2 cellular contexts compared by ENCODE assay signal in the genomic region with DNA sequence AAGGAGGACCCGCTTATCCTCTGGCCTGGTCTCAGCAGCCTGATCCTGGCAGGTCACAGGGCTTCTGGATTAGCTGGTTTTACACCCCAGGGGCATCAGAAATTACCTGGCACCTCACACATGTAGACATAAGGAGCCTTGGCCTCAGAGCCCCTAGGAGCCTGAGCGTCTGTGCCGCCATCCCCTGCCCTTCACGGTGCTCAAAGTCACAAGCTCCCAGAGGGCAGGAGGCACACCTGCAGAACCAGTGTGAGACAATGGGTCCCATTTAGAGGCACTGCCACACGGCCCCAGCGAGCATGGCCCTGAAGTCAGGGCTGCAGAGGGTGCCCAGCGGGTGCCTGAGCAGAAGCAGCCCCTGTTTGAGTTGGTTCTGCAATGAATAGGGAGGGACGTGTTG.
TF ChIP-seq lines count a peak whose summit lies in the region.

No MANE protein-coding gene starts in this region.

TF ChIP-seq in WTC11, 78 proteins besides CTCF, POLR2A, EP300 and RAD21 (continues in another document):
- TF ChIP-seq FOXK1 (CRISPR knock-in tag; IDR thresholded peaks at IDR 0.05) (no peak), ZNF671 (CRISPR knock-in tag; IDR thresholded peaks at IDR 0.05) (no peak), ESRRA (CRISPR knock-in tag; IDR thresholded peaks at IDR 0.05; ENCODE audit: borderline replicate concordance) (no peak), SMAD3 (CRISPR knock-in tag; IDR thresholded peaks at IDR 0.05; ENCODE audit: borderline replicate concordance) (no peak), FOXP1 (CRISPR knock-in tag; IDR thresholded peaks at IDR 0.05; ENCODE audit: borderline replicate concordance) (no peak), JAZF1 (CRISPR knock-in tag; IDR thresholded peaks at IDR 0.05) (no peak), SOX15 (CRISPR knock-in tag; IDR thresholded peaks at IDR 0.05) (no peak), ZBTB21 (CRISPR knock-in tag; IDR thresholded peaks at IDR 0.05; ENCODE audit: borderline replicate concordance) (no peak), TEAD1 (CRISPR knock-in tag; IDR thresholded peaks at IDR 0.05) (no peak), NR3C1 (CRISPR knock-in tag; conservative IDR thresholded peaks at IDR 0.05; ENCODE audit: low read depth) (no peak), MYBL2 (CRISPR knock-in tag; IDR thresholded peaks at IDR 0.05) (no peak), ZNF121 (CRISPR knock-in tag; IDR thresholded peaks at IDR 0.05) (no peak)
- TF ChIP-seq, protein P1, sequence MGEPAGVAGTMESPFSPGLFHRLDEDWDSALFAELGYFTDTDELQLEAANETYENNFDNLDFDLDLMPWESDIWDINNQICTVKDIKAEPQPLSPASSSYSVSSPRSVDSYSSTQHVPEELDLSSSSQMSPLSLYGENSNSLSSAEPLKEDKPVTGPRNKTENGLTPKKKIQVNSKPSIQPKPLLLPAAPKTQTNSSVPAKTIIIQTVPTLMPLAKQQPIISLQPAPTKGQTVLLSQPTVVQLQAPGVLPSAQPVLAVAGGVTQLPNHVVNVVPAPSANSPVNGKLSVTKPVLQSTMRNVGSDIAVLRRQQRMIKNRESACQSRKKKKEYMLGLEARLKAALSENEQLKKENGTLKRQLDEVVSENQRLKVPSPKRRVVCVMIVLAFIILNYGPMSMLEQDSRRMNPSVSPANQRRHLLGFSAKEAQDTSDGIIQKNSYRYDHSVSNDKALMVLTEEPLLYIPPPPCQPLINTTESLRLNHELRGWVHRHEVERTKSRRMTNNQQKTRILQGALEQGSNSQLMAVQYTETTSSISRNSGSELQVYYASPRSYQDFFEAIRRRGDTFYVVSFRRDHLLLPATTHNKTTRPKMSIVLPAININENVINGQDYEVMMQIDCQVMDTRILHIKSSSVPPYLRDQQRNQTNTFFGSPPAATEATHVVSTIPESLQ (CRISPR knock-in tag; IDR thresholded peaks at IDR 0.05): no peak
- TF ChIP-seq, protein P2, sequence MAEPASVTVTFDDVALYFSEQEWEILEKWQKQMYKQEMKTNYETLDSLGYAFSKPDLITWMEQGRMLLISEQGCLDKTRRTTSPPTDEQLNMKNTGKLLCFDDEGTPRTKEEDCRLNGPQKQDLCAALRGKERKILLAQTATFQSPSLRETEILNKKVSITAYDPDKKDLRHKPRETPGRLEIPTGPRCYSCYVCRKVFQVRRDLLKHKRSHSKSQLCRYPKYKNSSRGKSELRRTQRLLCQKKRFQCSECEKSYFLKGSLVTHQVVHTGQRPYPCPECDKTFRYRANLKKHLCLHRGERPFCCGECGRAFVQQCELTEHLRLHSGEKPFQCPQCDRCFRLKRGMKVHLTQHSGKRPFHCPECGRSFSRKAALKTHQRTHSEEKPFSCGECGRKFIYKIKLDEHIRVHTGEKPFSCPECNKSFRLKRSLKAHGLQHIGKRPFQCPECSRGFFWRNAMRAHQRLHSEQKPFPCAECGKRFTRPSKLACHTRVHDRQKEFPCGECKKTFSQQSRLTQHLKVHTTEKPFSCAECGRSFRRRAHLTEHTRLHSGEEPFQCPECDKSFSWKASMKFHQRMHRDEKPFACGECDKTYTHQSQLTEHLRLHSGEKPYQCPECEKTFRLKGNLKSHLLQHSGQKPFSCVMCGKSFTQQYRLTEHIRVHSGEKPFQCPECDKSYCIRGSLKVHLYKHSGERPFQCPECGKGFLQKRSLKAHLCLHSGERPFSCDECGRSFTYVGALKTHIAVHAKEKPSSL (CRISPR knock-in tag; conservative IDR thresholded peaks at IDR 0.05): no peak
- TF ChIP-seq, protein P3, sequence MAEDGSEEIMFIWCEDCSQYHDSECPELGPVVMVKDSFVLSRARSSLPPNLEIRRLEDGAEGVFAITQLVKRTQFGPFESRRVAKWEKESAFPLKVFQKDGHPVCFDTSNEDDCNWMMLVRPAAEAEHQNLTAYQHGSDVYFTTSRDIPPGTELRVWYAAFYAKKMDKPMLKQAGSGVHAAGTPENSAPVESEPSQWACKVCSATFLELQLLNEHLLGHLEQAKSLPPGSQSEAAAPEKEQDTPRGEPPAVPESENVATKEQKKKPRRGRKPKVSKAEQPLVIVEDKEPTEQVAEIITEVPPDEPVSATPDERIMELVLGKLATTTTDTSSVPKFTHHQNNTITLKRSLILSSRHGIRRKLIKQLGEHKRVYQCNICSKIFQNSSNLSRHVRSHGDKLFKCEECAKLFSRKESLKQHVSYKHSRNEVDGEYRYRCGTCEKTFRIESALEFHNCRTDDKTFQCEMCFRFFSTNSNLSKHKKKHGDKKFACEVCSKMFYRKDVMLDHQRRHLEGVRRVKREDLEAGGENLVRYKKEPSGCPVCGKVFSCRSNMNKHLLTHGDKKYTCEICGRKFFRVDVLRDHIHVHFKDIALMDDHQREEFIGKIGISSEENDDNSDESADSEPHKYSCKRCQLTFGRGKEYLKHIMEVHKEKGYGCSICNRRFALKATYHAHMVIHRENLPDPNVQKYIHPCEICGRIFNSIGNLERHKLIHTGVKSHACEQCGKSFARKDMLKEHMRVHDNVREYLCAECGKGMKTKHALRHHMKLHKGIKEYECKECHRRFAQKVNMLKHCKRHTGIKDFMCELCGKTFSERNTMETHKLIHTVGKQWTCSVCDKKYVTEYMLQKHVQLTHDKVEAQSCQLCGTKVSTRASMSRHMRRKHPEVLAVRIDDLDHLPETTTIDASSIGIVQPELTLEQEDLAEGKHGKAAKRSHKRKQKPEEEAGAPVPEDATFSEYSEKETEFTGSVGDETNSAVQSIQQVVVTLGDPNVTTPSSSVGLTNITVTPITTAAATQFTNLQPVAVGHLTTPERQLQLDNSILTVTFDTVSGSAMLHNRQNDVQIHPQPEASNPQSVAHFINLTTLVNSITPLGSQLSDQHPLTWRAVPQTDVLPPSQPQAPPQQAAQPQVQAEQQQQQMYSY (CRISPR knock-in tag; IDR thresholded peaks at IDR 0.05): no peak
- TF ChIP-seq, protein P4, sequence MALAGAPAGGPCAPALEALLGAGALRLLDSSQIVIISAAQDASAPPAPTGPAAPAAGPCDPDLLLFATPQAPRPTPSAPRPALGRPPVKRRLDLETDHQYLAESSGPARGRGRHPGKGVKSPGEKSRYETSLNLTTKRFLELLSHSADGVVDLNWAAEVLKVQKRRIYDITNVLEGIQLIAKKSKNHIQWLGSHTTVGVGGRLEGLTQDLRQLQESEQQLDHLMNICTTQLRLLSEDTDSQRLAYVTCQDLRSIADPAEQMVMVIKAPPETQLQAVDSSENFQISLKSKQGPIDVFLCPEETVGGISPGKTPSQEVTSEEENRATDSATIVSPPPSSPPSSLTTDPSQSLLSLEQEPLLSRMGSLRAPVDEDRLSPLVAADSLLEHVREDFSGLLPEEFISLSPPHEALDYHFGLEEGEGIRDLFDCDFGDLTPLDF (CRISPR knock-in tag; IDR thresholded peaks at IDR 0.05): no peak
- TF ChIP-seq, protein P5, sequence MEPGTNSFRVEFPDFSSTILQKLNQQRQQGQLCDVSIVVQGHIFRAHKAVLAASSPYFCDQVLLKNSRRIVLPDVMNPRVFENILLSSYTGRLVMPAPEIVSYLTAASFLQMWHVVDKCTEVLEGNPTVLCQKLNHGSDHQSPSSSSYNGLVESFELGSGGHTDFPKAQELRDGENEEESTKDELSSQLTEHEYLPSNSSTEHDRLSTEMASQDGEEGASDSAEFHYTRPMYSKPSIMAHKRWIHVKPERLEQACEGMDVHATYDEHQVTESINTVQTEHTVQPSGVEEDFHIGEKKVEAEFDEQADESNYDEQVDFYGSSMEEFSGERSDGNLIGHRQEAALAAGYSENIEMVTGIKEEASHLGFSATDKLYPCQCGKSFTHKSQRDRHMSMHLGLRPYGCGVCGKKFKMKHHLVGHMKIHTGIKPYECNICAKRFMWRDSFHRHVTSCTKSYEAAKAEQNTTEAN (CRISPR knock-in tag; IDR thresholded peaks at IDR 0.05): no peak

TF ChIP-seq in H1, 55 proteins besides CTCF, POLR2A, EP300 and RAD21:
- TF ChIP-seq, protein P6, sequence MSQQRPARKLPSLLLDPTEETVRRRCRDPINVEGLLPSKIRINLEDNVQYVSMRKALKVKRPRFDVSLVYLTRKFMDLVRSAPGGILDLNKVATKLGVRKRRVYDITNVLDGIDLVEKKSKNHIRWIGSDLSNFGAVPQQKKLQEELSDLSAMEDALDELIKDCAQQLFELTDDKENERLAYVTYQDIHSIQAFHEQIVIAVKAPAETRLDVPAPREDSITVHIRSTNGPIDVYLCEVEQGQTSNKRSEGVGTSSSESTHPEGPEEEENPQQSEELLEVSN (IDR thresholded peaks at IDR 0.05): no peak
